ENCODE assay signal across 11 cellular contexts in the genomic region with DNA sequence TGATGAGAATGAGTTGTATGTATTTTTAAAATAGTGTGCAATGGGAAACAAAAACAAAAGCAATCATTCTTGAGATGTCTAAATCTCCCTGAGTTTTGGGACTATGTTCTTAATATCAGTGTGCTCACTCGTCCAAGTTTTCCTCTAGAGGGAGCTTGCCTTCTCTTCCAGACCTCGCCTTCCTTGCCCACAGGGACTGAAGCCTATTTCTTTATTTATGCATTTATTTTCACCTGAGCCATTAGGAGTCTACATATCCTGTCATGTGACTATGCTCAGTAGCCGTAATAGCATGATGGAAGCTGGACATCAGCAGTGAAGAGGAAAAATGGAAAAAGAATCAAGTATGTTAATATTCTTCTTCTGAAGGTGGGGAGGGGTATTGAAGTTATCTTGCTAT.
DNase-seq lines count a peak whose midpoint lies in the region; ATAC-seq, FAIRE-seq and TF ChIP-seq lines count a peak whose summit lies in the region.
"Had no signal": no experiment of that assay in that cellular context is flagged by ENCODE, and none has a peak within 500 bp of the region (broad histone marks: within the 10 kb centered on the region; RNA-seq: fewer than 3 reads in every experiment).

No MANE protein-coding gene starts in this region.

- H3F3A ChIP-seq in Loucy (ENCODE audit: low read depth), result no peaks in the 10 kb centered on the region

- no peak overlapping the region for H3K9ac ChIP-seq in Loucy (ENCODE audit: low read depth, low read length, poor library complexity, severe bottlenecking)

- FAIRE-seq in bronchial epithelial cell (lab: Jason Lieb, UNC), result no peak

- no peaks in the 10 kb centered on the region for H3K4me1 ChIP-seq in Loucy (ENCODE audit: insufficient read depth, low read length, poor library complexity, severe bottlenecking)

- no peak overlapping the region for H3K4me3 Mint-ChIP-seq in nephron

- H3K4me2 ChIP-seq in Loucy (ENCODE audit: low read depth, low read length, poor library complexity, severe bottlenecking), result no peak overlapping the region

- H3K4me3 ChIP-seq in Loucy (ENCODE audit: low read length, poor library complexity, severe bottlenecking) (no peak overlapping the region), bronchial epithelial cell (ENCODE audit: low read depth, low read length) (no peak overlapping the region)
- H3K4me3 ChIP-seq: SK-N-MC had no signal

- no peaks in the 10 kb centered on the region for H3K9me2 ChIP-seq in Loucy (replicated peaks; ENCODE audit: low read depth, low read length)

- no peaks in the 10 kb centered on the region for H3K36me3 ChIP-seq in Loucy (ENCODE audit: insufficient read depth, low read length)
- no peaks in the 10 kb centered on the region for H3K36me3 ChIP-seq in bronchial epithelial cell (ENCODE audit: control insufficient read depth, insufficient read depth, low read length)

- TF ChIP-seq CTCF in Loucy (conservative IDR thresholded peaks at IDR 0.05; ENCODE audit: low read length) (peak; percentile 31), bronchial epithelial cell (IDR thresholded peaks at IDR 0.05; ENCODE audit: insufficient read depth, low read length, severe bottlenecking) (peak; percentile 31), nephron (IDR thresholded peaks at IDR 0.05; ENCODE audit: unreplicated experiment in 3 of 3) (peak in 2 of 3 experiments; percentile 15 to 26)

- H2AFZ ChIP-seq in Loucy (ENCODE audit: low read length), result no peak overlapping the region

- H3K79me2 ChIP-seq in Loucy (ENCODE audit: insufficient read depth, low read length), result no peaks in the 10 kb centered on the region

- peaks cover 4% of the 10 kb centered on the region for H3K9me3 Mint-ChIP-seq in nephron

- H3K27me3 Mint-ChIP-seq in nephron (ENCODE audit: low read depth), result peaks cover 5% of the 10 kb centered on the region

- ATAC-seq in GM18517 (IDR thresholded peaks at IDR 0.05; ENCODE audit: unreplicated experiment) (no peak), HG03565 (IDR thresholded peaks at IDR 0.05; ENCODE audit: unreplicated experiment) (no peak), GM21367 (IDR thresholded peaks at IDR 0.05; ENCODE audit: unreplicated experiment) (no peak), HG03521 (IDR thresholded peaks at IDR 0.05; ENCODE audit: unreplicated experiment) (no peak)

- no peaks in the 10 kb centered on the region for H3K36me3 Mint-ChIP-seq in nephron (ENCODE audit: low read depth)

- peak; percentile 19 for DNase-seq in EH (ENCODE audit: low read depth)
- DNase-seq in bronchial epithelial cell (ENCODE audit: low read depth), result peak; percentile 16
- DNase-seq: NCI-H1048; stimulated activated CD4-positive, alpha-beta T cell treated with anti-CD3 and anti-CD28 coated beads, Interleukin-4, amount 100 ng/mL, for 4 hours had no signal

- no peak overlapping the region for H3K27ac Mint-ChIP-seq in nephron

- no peaks in the 10 kb centered on the region for H3K4me1 Mint-ChIP-seq in nephron

- no peaks in the 10 kb centered on the region for H3K27me3 ChIP-seq in Loucy (ENCODE audit: insufficient read depth, low read length, poor library complexity, severe bottlenecking)
- no peaks in the 10 kb centered on the region for H3K27me3 ChIP-seq in bronchial epithelial cell (ENCODE audit: control insufficient read depth, insufficient read depth, low read length)

- no peaks in the 10 kb centered on the region for H4K20me1 ChIP-seq in Loucy (ENCODE audit: insufficient read depth, low read length, poor library complexity, severe bottlenecking)

- no peaks in the 10 kb centered on the region for H3K9me3 ChIP-seq in Loucy (ENCODE audit: insufficient read depth, low read depth, low read length)
